8 cellular contexts compared by ENCODE assay signal in genomic region chr12:14185441-14186192, GRCh38.
A peak's percentile ranks its signal among the peaks of the same experiment; 100 is the strongest.
DNase-seq lines count a peak whose midpoint lies in the region; ATAC-seq, FAIRE-seq and TF ChIP-seq lines count a peak whose summit lies in the region.

No MANE protein-coding gene starts in this region.

- H3K4me3 Mint-ChIP-seq in activated B cell treated with CpG ODN at 0.5 μM for 24 hours = peak overlapping the region; percentile 69

- H3K27ac ChIP-seq in small intestine (ENCODE audit: low read depth in 1 of 2, low read length in 1 of 2) = no peak overlapping the region

- no peaks in the 10 kb centered on the region for H3K36me3 Mint-ChIP-seq in activated B cell treated with CpG ODN at 0.5 μM for 24 hours (ENCODE audit: low read depth)

- no peaks in the 10 kb centered on the region for H3K9me3 ChIP-seq in small intestine (ENCODE audit: control insufficient read depth, low read depth)

- H3K4me1 Mint-ChIP-seq in activated B cell treated with CpG ODN at 0.5 μM for 24 hours = peaks cover 31% of the 10 kb centered on the region

- FAIRE-seq in GM19239 (lab: Jason Lieb, UNC) (peak; percentile 80), small intestine (lab: Jason Lieb, UNC) (no peak)

- H3K27me3 Mint-ChIP-seq in activated B cell treated with CpG ODN at 0.5 μM for 24 hours = no peaks in the 10 kb centered on the region

- peak overlapping the region; percentile 87 for H3K27ac Mint-ChIP-seq in activated B cell treated with CpG ODN at 0.5 μM for 24 hours

- WGBS in small intestine, 3 donors = 43 to 45% (median 43%) methylated on average over 8 of the region's 8 CpGs

- no peaks in the 10 kb centered on the region for H3K9me3 Mint-ChIP-seq in activated B cell treated with CpG ODN at 0.5 μM for 24 hours

- DNase-seq in DMS 273 (lab: John Stamatoyannopoulos, UW; ENCODE audit: unreplicated experiment) (peak; percentile 74), GM19239 (ENCODE audit: insufficient read length, low spot score) (no peak), NCI-H2081 treated with DMSO at 0.1 percent for 48 hours (lab: John Stamatoyannopoulos, UW) (peak; percentile 53), activated B cell treated with CpG ODN at 0.5 μM for 24 hours (peak; percentile 41), glomerular endothelial cell (ENCODE audit: extremely low read depth, low read depth, low spot score) (peak; percentile 23), small intestine (peak; percentile 79), mesenteric fat pad (ENCODE audit: low spot score) (no peak)

- no peaks in the 10 kb centered on the region for H3K36me3 ChIP-seq in small intestine (ENCODE audit: control insufficient read depth in 2 of 2, insufficient read depth in 2 of 2, low read length in 2 of 2)

- POLR2A ChIA-PET in activated B cell treated with CpG ODN at 0.5 μM for 24 hours (lab: Charles Lee) = interaction anchor here (0.5 to 2.4 kb wide), 16 partner anchors 8 to 618 kb away, joined by 3 to 18 read pairs (median 4); partner anchors contain the start of genes ATF7IP, C12orf60 and WBP11

- peak; percentile 60 for ATAC-seq in HG03139 (IDR thresholded peaks at IDR 0.05; ENCODE audit: unreplicated experiment)
- peak; percentile 86 for ATAC-seq in activated B cell treated with CpG ODN at 0.5 μM for 24 hours (ENCODE audit: low read depth)

- intact Hi-C loops in activated B cell treated with CpG ODN at 0.5 μM for 24 hours (cut with micrococcal nuclease) = loop anchor here (1.0 to 5.0 kb wide), 8 partner anchors 14 to 532 kb away; no protein-coding TSS in a partner anchor

- no peak overlapping the region for H3K4me3 ChIP-seq in small intestine (ENCODE audit: low read depth in 1 of 2, low read length in 2 of 2)

- H3K4me1 ChIP-seq in small intestine (ENCODE audit: control insufficient read depth in 2 of 2, insufficient read depth in 1 of 2, low read depth in 1 of 2, low read length in 1 of 2) = no peaks in the 10 kb centered on the region

- peak; percentile 28 for TF ChIP-seq CTCF in activated B cell treated with CpG ODN at 0.5 μM for 24 hours (IDR thresholded peaks at IDR 0.05)

- no peaks in the 10 kb centered on the region for H3K27me3 ChIP-seq in small intestine (ENCODE audit: control insufficient read depth in 2 of 2, insufficient read depth in 2 of 2, low read length in 2 of 2)

- CTCF ChIA-PET in activated B cell treated with CpG ODN at 0.5 μM for 24 hours (lab: Charles Lee) = interaction anchor here (0.6 to 4.1 kb wide), 29 partner anchors 10 to 584 kb away, joined by 3 to 46 read pairs (median 4); partner anchors contain the start of gene ATF7IP

Comparison
In these comparisons a context has a peak if more than half of its experiments do, and no peak if none do; other contexts are left out.
1. DNase-seq: peak in DMS 273 (single experiment), NCI-H2081 treated with DMSO at 0.1 percent for 48 hours (single experiment), activated B cell treated with CpG ODN at 0.5 μM for 24 hours (single experiment), glomerular endothelial cell (single experiment) and small intestine (single experiment); none in GM19239 (single experiment) and mesenteric fat pad (single experiment).